20 cellular contexts compared by ENCODE assay signal in genomic region chr7:73699370-73700069, GRCh38. TPM values are rescaled to one million over a fixed set of nuclear protein-coding genes. Genes with fewer than 3 reads are reported as not detected.
DNase-seq lines count a peak whose midpoint lies in the region; FAIRE-seq and TF ChIP-seq lines count a peak whose summit lies in the region.
"Had no signal": no experiment of that assay in that cellular context is flagged by ENCODE, and none has a peak within 500 bp of the region (broad histone marks: within the 10 kb centered on the region; RNA-seq: fewer than 3 reads in every experiment).

No MANE protein-coding gene starts in this region.

- in situ Hi-C loops in SK-MEL-5 (cut with HindIII; ENCODE audit: low pct_unique_long_range_greater_than_20kb, low sequenced_read_pairs) = no loop called here

- TF ChIP-seq POLR2A in GM12891 (IDR thresholded peaks at IDR 0.05; ENCODE audit: low read depth, low read length) = no peak

- DNase-seq in GM12891 (ENCODE audit: insufficient read length, low spot score) (no peak), SK-MEL-5 (ENCODE audit: low read depth, low spot score) (peak; percentile 24), mucosa of gallbladder (ENCODE audit: low spot score) (peak; percentile 54), NCI-H2081 (lab: John Stamatoyannopoulos, UW) (no peak), KG1 (lab: John Stamatoyannopoulos, UW) (no peak)
- DNase-seq in effector CD8-positive, alpha-beta T cell (lab: John Stamatoyannopoulos, UW) = no peak
- DNase-seq: activated CD4-positive, CD25-positive, alpha-beta regulatory T cell; activated CD8-positive, alpha-beta memory T cell treated with anti-CD3 and anti-CD28 coated beads for 24 hours; activated naive CD4-positive, alpha-beta T cell treated with Interleukin-2 at 50 U/mL for 16 hours; activated T-cell treated with anti-CD3 and anti-CD28 coated beads, Interleukin-2, amount 50 U/mL, for 4 hours; hippocampal formation; islet precursor cell; NCI-H1105 treated with DMSO at 0.1 percent for 48 hours; NCI-H2081 treated with DMSO at 0.1 percent for 48 hours; NCI-H510A treated with DMSO at 0.1 percent for 48 hours; stimulated activated CD4-positive, alpha-beta T cell treated with anti-CD3 and anti-CD28 coated beads, Interleukin-12 subunit alpha, Interleukin-12 subunit beta, amount 100 ng/mL, for 4 hours; stimulated activated CD8-positive, alpha-beta memory T cell treated with anti-CD3 and anti-CD28 coated beads, Interleukin-4, amount 100 ng/mL, for 48 hours; T-helper 9 cell; upper lobe of left lung had no signal

- no peak for FAIRE-seq in GM12891 (lab: Jason Lieb, UNC)
- FAIRE-seq: RCC 7860 had no signal

TF ChIP-seq in GM12891, 5 proteins besides CTCF, POLR2A, EP300 and RAD21:
- TF ChIP-seq POLR2AphosphoS5 (IDR thresholded peaks at IDR 0.05; ENCODE audit: low read depth, low read length) = peak; percentile 81; the same call in 1 of the 2 replicates
- TF ChIP-seq PAX5 (IDR thresholded peaks at IDR 0.05; ENCODE audit: insufficient read depth, low read length, severe bottlenecking) = no peak

RNA-seq across cellular contexts. Expression of gene BUD23, which starts 16.1 kb away (rescaled TPM):
- 79.8 TPM for polyA plus RNA-seq in GM12891 (2012; ENCODE audit: low read depth, missing spikeins)
- 142 and 181 TPM in 2 replicates for total RNA-seq in SK-MEL-5 (2014; rRNA removed; shearing (Covaris generic))
- polyA plus RNA-seq in SK-MEL-5 (2015; cell fraction: cytosol; rRNA removed) = 432 and 633 TPM in 2 replicates
- polyA plus RNA-seq in SK-MEL-5 (2015; cell fraction: nucleus; rRNA removed) = 156 and 166 TPM in 2 replicates
- total RNA-seq in mucosa of gallbladder = 57.6 TPM

RNA-seq across cellular contexts. Expression of gene DNAJC30, which starts 16.3 kb away (rescaled TPM):
- 10.7 TPM for polyA plus RNA-seq in GM12891 (2012; ENCODE audit: low read depth, missing spikeins)
- total RNA-seq in SK-MEL-5 (2014; rRNA removed; shearing (Covaris generic)) = 4.3 and 4.5 TPM in 2 replicates
- polyA plus RNA-seq in SK-MEL-5 (2015; cell fraction: cytosol; rRNA removed) = 22.5 and 28.6 TPM in 2 replicates
- 9.4 and 14.3 TPM in 2 replicates for polyA plus RNA-seq in SK-MEL-5 (2015; cell fraction: nucleus; rRNA removed)
- total RNA-seq in mucosa of gallbladder = 15.9 TPM

RNA-seq across cellular contexts. Expression of gene STX1A, which starts 19.9 kb away (rescaled TPM):
- polyA plus RNA-seq in GM12891 (2012; ENCODE audit: low read depth, missing spikeins) = 1.1 TPM
- 6.7 and 7.0 TPM in 2 replicates for total RNA-seq in SK-MEL-5 (2014; rRNA removed; shearing (Covaris generic))
- 8.5 and 10.2 TPM in 2 replicates for polyA plus RNA-seq in SK-MEL-5 (2015; cell fraction: cytosol; rRNA removed)
- polyA plus RNA-seq in SK-MEL-5 (2015; cell fraction: nucleus; rRNA removed) = 47.8 and 137 TPM in 2 replicates
- 33.8 TPM for total RNA-seq in mucosa of gallbladder

RNA-seq across cellular contexts. Expression of gene VPS37D, which starts 31.9 kb away (rescaled TPM):
- polyA plus RNA-seq in GM12891 (2012; ENCODE audit: low read depth, missing spikeins) = 0.26 TPM
- total RNA-seq in SK-MEL-5 (2014; rRNA removed; shearing (Covaris generic)) = 4.3 and 4.6 TPM in 2 replicates
- 6.1 and 8.0 TPM in 2 replicates for polyA plus RNA-seq in SK-MEL-5 (2015; cell fraction: cytosol; rRNA removed)
- 1.7 and 2.6 TPM in 2 replicates for polyA plus RNA-seq in SK-MEL-5 (2015; cell fraction: nucleus; rRNA removed)
- total RNA-seq in mucosa of gallbladder = 13.5 TPM

RNA-seq across cellular contexts. Expression of gene ABHD11, which starts 39.1 kb away (rescaled TPM):
- polyA plus RNA-seq in GM12891 (2012; ENCODE audit: low read depth, missing spikeins) = 7.5 TPM
- total RNA-seq in SK-MEL-5 (2014; rRNA removed; shearing (Covaris generic)) = 27.5 and 31.8 TPM in 2 replicates
- polyA plus RNA-seq in SK-MEL-5 (2015; cell fraction: cytosol; rRNA removed) = 34.0 and 38.3 TPM in 2 replicates
- 105 and 159 TPM in 2 replicates for polyA plus RNA-seq in SK-MEL-5 (2015; cell fraction: nucleus; rRNA removed)
- 55.8 TPM for total RNA-seq in mucosa of gallbladder

Comparison
In these comparisons a context has a peak if more than half of its experiments do, and no peak if none do; other contexts are left out.
1. DNase-seq: peak in SK-MEL-5 (single experiment) and mucosa of gallbladder (single experiment); none in GM12891 (single experiment), effector CD8-positive, alpha-beta T cell (single experiment), NCI-H2081 (0 of 2) and KG1 (single experiment).